ENCODE assay signal across 22 cellular contexts in genomic region chr13:107642841-107643240, GRCh38.
A peak's percentile ranks its signal among the peaks of the same experiment; 100 is the strongest.
DNase-seq lines count a peak whose midpoint lies in the region; TF ChIP-seq lines count a peak whose summit lies in the region.
"Had no signal": no experiment of that assay in that cellular context is flagged by ENCODE, and none has a peak within 500 bp of the region (broad histone marks: within the 10 kb centered on the region; RNA-seq: fewer than 3 reads in every experiment).

No MANE protein-coding gene starts in this region.

- no peaks in the 10 kb centered on the region for H3K36me3 Mint-ChIP-seq in activated naive CD4-positive, alpha-beta T cell treated with anti-CD3 and anti-CD28 coated beads, Interleukin-2, amount 10 ng/mL, durations not matched to agents 7 days and 5 days
- H3K36me3 Mint-ChIP-seq: CD8-positive, alpha-beta memory T cell; naive thymus-derived CD8-positive, alpha-beta T cell had no signal

- no peak overlapping the region for H3K27ac Mint-ChIP-seq in activated naive CD4-positive, alpha-beta T cell treated with anti-CD3 and anti-CD28 coated beads, Interleukin-2, amount 10 ng/mL, durations not matched to agents 7 days and 5 days
- H3K27ac Mint-ChIP-seq: activated CD4-positive, alpha-beta T cell treated with anti-CD3 and anti-CD28 coated beads, Interleukin-2, amount 10 ng/mL, durations not matched to agents 7 days and 5 days; CD8-positive, alpha-beta memory T cell; naive thymus-derived CD8-positive, alpha-beta T cell had no signal

- H3K4me1 ChIP-seq in vagina = no peaks in the 10 kb centered on the region
- H3K4me1 ChIP-seq in esophagus squamous epithelium = no peaks in the 10 kb centered on the region
- H3K4me1 ChIP-seq: uterus had no signal

- H3K27ac ChIP-seq in vagina (no peak overlapping the region), esophagus squamous epithelium (no peak overlapping the region)
- H3K27ac ChIP-seq: thoracic aorta, uterus had no signal

- H3K4me1 Mint-ChIP-seq in activated naive CD4-positive, alpha-beta T cell treated with anti-CD3 and anti-CD28 coated beads, Interleukin-2, amount 10 ng/mL, durations not matched to agents 7 days and 5 days = no peaks in the 10 kb centered on the region
- H3K4me1 Mint-ChIP-seq: activated CD4-positive, alpha-beta T cell treated with anti-CD3 and anti-CD28 coated beads, Interleukin-2, amount 10 ng/mL, durations not matched to agents 7 days and 5 days; CD8-positive, alpha-beta memory T cell; central memory CD8-positive, alpha-beta T cell; naive thymus-derived CD8-positive, alpha-beta T cell had no signal

- intact Hi-C loops in vagina (cut with DNase I) (no loop called here), esophagus squamous epithelium (cut with DNase I) (no loop called here)

- WGBS in esophagus squamous epithelium, 2 donors = 74 to 84% methylated on average over 4 to 5 of the region's 5 CpGs

- no peaks in the 10 kb centered on the region for H3K9me3 ChIP-seq in vagina
- H3K9me3 ChIP-seq in esophagus squamous epithelium = no peaks in the 10 kb centered on the region
- H3K9me3 ChIP-seq: thoracic aorta, uterus had no signal

- TF ChIP-seq POLR2A in vagina (IDR thresholded peaks at IDR 0.05) = no peak
- no peak for TF ChIP-seq POLR2A in esophagus squamous epithelium (IDR thresholded peaks at IDR 0.05)

- no peaks in the 10 kb centered on the region for H3K27me3 Mint-ChIP-seq in activated naive CD4-positive, alpha-beta T cell treated with anti-CD3 and anti-CD28 coated beads, Interleukin-2, amount 10 ng/mL, durations not matched to agents 7 days and 5 days
- H3K27me3 Mint-ChIP-seq: activated CD4-positive, alpha-beta T cell treated with anti-CD3 and anti-CD28 coated beads, Interleukin-2, amount 10 ng/mL, durations not matched to agents 7 days and 5 days; CD8-positive, alpha-beta memory T cell; central memory CD8-positive, alpha-beta T cell; naive thymus-derived CD8-positive, alpha-beta T cell had no signal

- CTCF ChIA-PET in activated naive CD4-positive, alpha-beta T cell treated with anti-CD3 and anti-CD28 coated beads, Interleukin-2, amount 10 ng/mL, durations not matched to agents 7 days and 5 days (lab: Charles Lee) = no interaction called here

- peak; percentile 6 for DNase-seq in NCI-H2171 treated with DMSO at 0.1 percent for 48 hours (lab: John Stamatoyannopoulos, UW)
- no peak for DNase-seq in NCI-H2171 (lab: John Stamatoyannopoulos, UW)
- peak; percentile 96 for DNase-seq in NCI-H1694 (lab: John Stamatoyannopoulos, UW)
- DNase-seq in NCI-H446 treated with DMSO at 0.1 percent for 48 hours (lab: John Stamatoyannopoulos, UW) = peak; percentile 82
- peak; percentile 3 for DNase-seq in kidney glomerular epithelial cell (lab: John Stamatoyannopoulos, UW)
- DNase-seq in vagina (ENCODE audit: extremely low spot score in 2 of 2) = no peak
- DNase-seq in activated naive CD4-positive, alpha-beta T cell treated with anti-CD3 and anti-CD28 coated beads, Interleukin-2, amount 10 ng/mL, durations not matched to agents 7 days and 5 days = no peak
- DNase-seq in esophagus squamous epithelium (lab: John Stamatoyannopoulos, UW) = no peak
- DNase-seq: activated CD4-positive, alpha-beta T cell treated with anti-CD3 and anti-CD28 coated beads, Interleukin-2, amount 10 ng/mL, durations not matched to agents 7 days and 5 days; activated T-cell treated with anti-CD3 and anti-CD28 coated beads, Interleukin-2, amount 50 U/mL, for 48 hours; AML-193; CD8-positive, alpha-beta memory T cell; DMS79 treated with DMSO at 0.1 percent for 48 hours; naive thymus-derived CD8-positive, alpha-beta T cell; NCI-H1048; NCI-H226; nucleus accumbens; stimulated activated naive CD8-positive, alpha-beta T cell treated with anti-CD3 and anti-CD28 coated beads, Interleukin-15, Interleukin-2, amounts not matched to agents 100 U/mL and 50 U/mL, for 24 hours; uterus had no signal

- no peaks in the 10 kb centered on the region for H3K36me3 ChIP-seq in vagina
- no peaks in the 10 kb centered on the region for H3K36me3 ChIP-seq in esophagus squamous epithelium
- H3K36me3 ChIP-seq: thoracic aorta, uterus had no signal

- H3K9me3 Mint-ChIP-seq in activated naive CD4-positive, alpha-beta T cell treated with anti-CD3 and anti-CD28 coated beads, Interleukin-2, amount 10 ng/mL, durations not matched to agents 7 days and 5 days = no peaks in the 10 kb centered on the region
- H3K9me3 Mint-ChIP-seq: activated CD4-positive, alpha-beta T cell treated with anti-CD3 and anti-CD28 coated beads, Interleukin-2, amount 10 ng/mL, durations not matched to agents 7 days and 5 days had no signal

- H3K4me3 ChIP-seq in vagina (no peak overlapping the region), esophagus squamous epithelium (no peak overlapping the region)
- H3K4me3 ChIP-seq: dorsolateral prefrontal cortex, thoracic aorta, uterus had no signal

- H3K4me3 Mint-ChIP-seq in activated naive CD4-positive, alpha-beta T cell treated with anti-CD3 and anti-CD28 coated beads, Interleukin-2, amount 10 ng/mL, durations not matched to agents 7 days and 5 days = no peak overlapping the region
- H3K4me3 Mint-ChIP-seq: activated CD4-positive, alpha-beta T cell treated with anti-CD3 and anti-CD28 coated beads, Interleukin-2, amount 10 ng/mL, durations not matched to agents 7 days and 5 days; CD8-positive, alpha-beta memory T cell; central memory CD8-positive, alpha-beta T cell; naive thymus-derived CD8-positive, alpha-beta T cell had no signal

- H3K27me3 ChIP-seq in vagina (no peaks in the 10 kb centered on the region), esophagus squamous epithelium (no peaks in the 10 kb centered on the region)
- H3K27me3 ChIP-seq: dorsolateral prefrontal cortex, uterus had no signal

- TF ChIP-seq CTCF in vagina (IDR thresholded peaks at IDR 0.05) = no peak
- no peak for TF ChIP-seq CTCF in esophagus squamous epithelium (IDR thresholded peaks at IDR 0.05)

Comparison
In these comparisons a context has a peak if more than half of its experiments do, and no peak if none do; other contexts are left out.
1. DNase-seq: peak in NCI-H2171 treated with DMSO at 0.1 percent for 48 hours (single experiment), NCI-H1694 (single experiment), NCI-H446 treated with DMSO at 0.1 percent for 48 hours (single experiment) and kidney glomerular epithelial cell (single experiment); none in NCI-H2171 (single experiment), vagina (0 of 2), activated naive CD4-positive, alpha-beta T cell treated with anti-CD3 and anti-CD28 coated beads, Interleukin-2, amount 10 ng/mL, durations not matched to agents 7 days and 5 days (single experiment) and esophagus squamous epithelium (single experiment).